Comparison of ENCODE assay signal across 20 cellular contexts in genomic region chr13:57787058-57787791, GRCh38.
DNase-seq lines count a peak whose midpoint lies in the region.
"Had no signal": no experiment of that assay in that cellular context is flagged by ENCODE, and none has a peak within 500 bp of the region (broad histone marks: within the 10 kb centered on the region; RNA-seq: fewer than 3 reads in every experiment).

No MANE protein-coding gene starts in this region.

- no peak overlapping the region for H3K4me2 ChIP-seq in neuronal stem cell (ENCODE audit: insufficient read depth, low read length, poor library complexity, severe bottlenecking)
- H3K4me2 ChIP-seq: smooth muscle cell had no signal

- no peak overlapping the region for H4K91ac ChIP-seq in neuronal stem cell (ENCODE audit: low read depth, low read length, poor library complexity)

- no peak overlapping the region for H2BK120ac ChIP-seq in neuronal stem cell (ENCODE audit: low read depth, low read length)

- H3K4ac ChIP-seq in neuronal stem cell (ENCODE audit: low read length): no peak overlapping the region

- H3K9ac ChIP-seq in neuronal stem cell (ENCODE audit: low read depth, low read length, poor library complexity): peak overlapping the region; percentile 17

- peak overlapping the region; percentile 63 for H3K18ac ChIP-seq in neuronal stem cell (ENCODE audit: low read length)

- H3K27ac ChIP-seq in neuronal stem cell (replicated peaks; ENCODE audit: low read length): no peak overlapping the region
- H3K27ac ChIP-seq: esophagus muscularis mucosa, gastroesophageal sphincter, left ventricle myocardium inferior, upper lobe of right lung had no signal

- no CpG with 5 or more reads among the region's 16 CpGs for WGBS in neuronal stem cell (ENCODE audit: extremely low coverage in 2 of 2, insufficient read length in 2 of 2, insufficient replicate concordance in 1 of 2), 2 donors

- H3K14ac ChIP-seq in neuronal stem cell (ENCODE audit: low read length): no peak overlapping the region

- no peaks in the 10 kb centered on the region for H3K79me1 ChIP-seq in neuronal stem cell (ENCODE audit: low read depth, low read length)

- DNase-seq in Daoy (ENCODE audit: low read depth): peak; percentile 0
- DNase-seq in NCI-H2029 (lab: John Stamatoyannopoulos, UW): peak; percentile 37
- DNase-seq in ecto neural progenitor cell (ENCODE audit: low spot score): peak; percentile 46
- DNase-seq in neuronal stem cell (ENCODE audit: low spot score): no peak
- no peak for DNase-seq in activated CD4-positive, alpha-beta T cell treated with anti-CD3 and anti-CD28 coated beads, Interleukin-2, amount 50 U/mL, for 48 hours
- DNase-seq in stimulated activated CD4-positive, alpha-beta T cell treated with anti-CD3 and anti-CD28 coated beads, Interleukin-4, amount 100 ng/mL, for 4 hours: no peak
- no peak for DNase-seq in occipital lobe (lab: John Stamatoyannopoulos, UW)
- no peak for DNase-seq in putamen (ENCODE audit: low spot score)
- DNase-seq: activated CD4-positive, alpha-beta T cell treated with anti-CD3 and anti-CD28 coated beads for 36 hours; activated CD8-positive, alpha-beta memory T cell treated with anti-CD3 and anti-CD28 coated beads, Interleukin-2, amount 10 ng/mL, durations not matched to agents 7 days and 5 days; activated naive CD8-positive, alpha-beta T cell treated with anti-CD3 and anti-CD28 coated beads for 36 hours; effector memory CD4-positive, alpha-beta T cell; EL; left ventricle myocardium inferior; NCI-H2081; upper lobe of right lung had no signal

- H2AFZ ChIP-seq in neuronal stem cell (ENCODE audit: low read length): peak overlapping the region; percentile 71

- no peaks in the 10 kb centered on the region for H3K27me3 ChIP-seq in neuronal stem cell (ENCODE audit: control insufficient read depth in 3 of 3, insufficient read depth in 3 of 3, low read depth in 1 of 3, low read length in 3 of 3)
- H3K27me3 ChIP-seq: esophagus muscularis mucosa, gastroesophageal sphincter, upper lobe of right lung had no signal

- peak overlapping the region; percentile 18 for H3K23ac ChIP-seq in neuronal stem cell (ENCODE audit: low read depth, low read length, poor library complexity)

- H2BK12ac ChIP-seq in neuronal stem cell (ENCODE audit: low read length): peak overlapping the region; percentile 14

- H3K4me3 ChIP-seq in neuronal stem cell (ENCODE audit: low read length in 2 of 2): no peak overlapping the region
- H3K4me3 ChIP-seq: esophagus muscularis mucosa, gastroesophageal sphincter, K562, left ventricle myocardium inferior, smooth muscle cell, upper lobe of right lung had no signal

- H3K9me3 ChIP-seq in neuronal stem cell (replicated peaks in 1 of 2; ENCODE audit: control insufficient read depth in 2 of 2, insufficient read depth in 1 of 2, low read depth in 1 of 2, low read length in 2 of 2): peaks cover 3 to 5% of the 10 kb centered on the region in 2 donors
- H3K9me3 ChIP-seq: upper lobe of right lung had no signal

- no peak overlapping the region for H4K8ac ChIP-seq in neuronal stem cell (ENCODE audit: low read depth, low read length)

- H2BK5ac ChIP-seq in neuronal stem cell (ENCODE audit: low read length): peak overlapping the region; percentile 87

- H3K4me1 ChIP-seq in neuronal stem cell (ENCODE audit: control insufficient read depth in 2 of 2, insufficient read depth in 1 of 2, low read depth in 1 of 2, low read length in 2 of 2): peaks cover 0 to 3% of the 10 kb centered on the region in 2 donors
- H3K4me1 ChIP-seq: esophagus muscularis mucosa, gastroesophageal sphincter, left ventricle myocardium inferior, upper lobe of right lung had no signal

- peak overlapping the region; percentile 89 for H2BK15ac ChIP-seq in neuronal stem cell (ENCODE audit: low read length)

- H3K36me3 ChIP-seq in neuronal stem cell (replicated peaks in 1 of 2; ENCODE audit: control insufficient read depth in 2 of 2, insufficient read depth in 2 of 2, low read length in 2 of 2): no peaks in the 10 kb centered on the region
- H3K36me3 ChIP-seq: esophagus muscularis mucosa, gastroesophageal sphincter, left ventricle myocardium inferior, upper lobe of right lung had no signal

- no peak overlapping the region for H2AK5ac ChIP-seq in neuronal stem cell (ENCODE audit: low read depth, low read length)

Comparison
In these comparisons a context has a peak if more than half of its experiments do, and no peak if none do; other contexts are left out.
1. DNase-seq: peak in Daoy (single experiment), NCI-H2029 (single experiment) and ecto neural progenitor cell (single experiment); none in neuronal stem cell (single experiment), activated CD4-positive, alpha-beta T cell treated with anti-CD3 and anti-CD28 coated beads, Interleukin-2, amount 50 U/mL, for 48 hours (0 of 2), stimulated activated CD4-positive, alpha-beta T cell treated with anti-CD3 and anti-CD28 coated beads, Interleukin-4, amount 100 ng/mL, for 4 hours (0 of 2), occipital lobe (single experiment) and putamen (single experiment).